13 cellular contexts compared by ENCODE assay signal in genomic region chr9:83047839-83048775, GRCh38. TPM values are rescaled to one million over a fixed set of nuclear protein-coding genes. Genes with fewer than 3 reads are reported as not detected.
DNase-seq lines count a peak whose midpoint lies in the region; ATAC-seq, FAIRE-seq and TF ChIP-seq lines count a peak whose summit lies in the region.
"Had no signal": no experiment of that assay in that cellular context is flagged by ENCODE, and none has a peak within 500 bp of the region (broad histone marks: within the 10 kb centered on the region; RNA-seq: fewer than 3 reads in every experiment).

No MANE protein-coding gene starts in this region.

- no peaks in the 10 kb centered on the region for H3K27me3 ChIP-seq in MG63
- H3K27me3 ChIP-seq: upper lobe of left lung had no signal

- no peaks in the 10 kb centered on the region for H3K9me3 Mint-ChIP-seq in MCF 10A (ENCODE audit: unreplicated experiment)

- POLR2A ChIA-PET in A549 (lab: Yijun Ruan, JAX) (interaction anchor here (0.7 to 1.0 kb wide), 3 partner anchors 13 to 113 kb away, joined by 3 to 5 read pairs (median 3); no protein-coding TSS in a partner anchor), MCF 10A (lab: Yijun Ruan, JAX) (interaction anchor here (1.5 kb wide), 1 partner anchor 14 kb away, joined by 5 read pairs; no protein-coding TSS in a partner anchor)

- H3K9me3 ChIP-seq in A549, result no peaks in the 10 kb centered on the region
- no peaks in the 10 kb centered on the region for H3K9me3 ChIP-seq in MG63
- H3K9me3 ChIP-seq: spleen, upper lobe of left lung had no signal

- peak in 1 of 2 experiments; percentile 58; a peak in 2 of 5 replicates for TF ChIP-seq RAD21 in A549 (conservative IDR thresholded peaks at IDR 0.05 in 1 of 2, IDR thresholded peaks at IDR 0.05 in 1 of 2)

- H3K4me3 ChIP-seq in A549 (no peak overlapping the region; the same call in 2 of the 3 replicates), MG63 (no peak overlapping the region)
- H3K4me3 ChIP-seq: spleen, upper lobe of left lung had no signal

- H3K4me3 Mint-ChIP-seq in MCF 10A (ENCODE audit: unreplicated experiment), result no peak overlapping the region

- BruUV-seq in MCF 10A (replicated peaks; lab: Mats Ljungman, UMichigan), result no TSS peak

- intact Hi-C loops in MCF 10A (cut with micrococcal nuclease), result no loop called here

- 43% methylated on average over 11 of the region's 11 CpGs for WGBS in A549 (ENCODE audit: missing lambda C conversion rate)

- H3K4me1 ChIP-seq in A549, result peaks cover 42% of the 10 kb centered on the region
- H3K4me1 ChIP-seq: spleen, upper lobe of left lung had no signal

- DNase-seq in A549 (ENCODE audit: low read depth in 1 of 2, low spot score in 1 of 2) (peak; percentile 43 to 80), MG63 (peak; percentile 56), MCF 10A (ENCODE audit: unreplicated experiment) (peak; percentile 47), kidney tubule cell (ENCODE audit: low spot score) (peak; percentile 96), NCI-H1092 (lab: John Stamatoyannopoulos, UW) (no peak), MV-4-11 (lab: John Stamatoyannopoulos, UW) (no peak), HCEC 1CT (no peak)
- no peak for DNase-seq in activated CD4-positive, alpha-beta T cell treated with anti-CD3 and anti-CD28 coated beads for 4 hours
- DNase-seq: activated T-cell treated with anti-CD3 and anti-CD28 coated beads for 4 hours, Kasumi-1, NCI-H2171, spleen had no signal

- ATAC-seq in A549, result peak; percentile 92 to 97

- peaks cover 6% of the 10 kb centered on the region for H3K4me1 Mint-ChIP-seq in MCF 10A (ENCODE audit: insufficient read depth, unreplicated experiment)

- H3K27me3 Mint-ChIP-seq in MCF 10A (ENCODE audit: insufficient read depth, unreplicated experiment), result no peaks in the 10 kb centered on the region

- no peaks in the 10 kb centered on the region for H3K36me3 ChIP-seq in MG63
- H3K36me3 ChIP-seq: spleen, upper lobe of left lung had no signal

- TF ChIP-seq POLR2A in A549 (IDR thresholded peaks at IDR 0.05; ENCODE audit: low read length), result no peak

- H3K4me2 ChIP-seq in A549, result peak overlapping the region; percentile 64

- H3K27ac ChIP-seq in A549, result peak overlapping the region; percentile 73 to 79
- H3K27ac ChIP-seq: spleen, upper lobe of left lung had no signal

- CTCF ChIA-PET in A549 (lab: Yijun Ruan, JAX) (interaction anchor here (1.1 kb wide), 1 partner anchor 515 kb away, joined by 5 read pairs; no protein-coding TSS in a partner anchor), MCF 10A (lab: Yijun Ruan, JAX) (interaction anchor here (1.2 kb wide), 1 partner anchor 15 kb away, joined by 3 read pairs; no protein-coding TSS in a partner anchor)

- peak; percentile 96; a peak in 4 of 5 replicates for TF ChIP-seq EP300 in A549 (IDR thresholded peaks at IDR 0.05)

- FAIRE-seq in A549 (lab: Jason Lieb, UNC), result peak; percentile 43

- no peak overlapping the region for H3K27ac Mint-ChIP-seq in MCF 10A (ENCODE audit: low read depth, unreplicated experiment)

- H3K36me3 Mint-ChIP-seq in MCF 10A (ENCODE audit: insufficient read depth, unreplicated experiment), result no peaks in the 10 kb centered on the region

- no peak for TF ChIP-seq CTCF in A549 (IDR thresholded peaks at IDR 0.05)
- no peak for TF ChIP-seq CTCF in MCF 10A (IDR thresholded peaks at IDR 0.05; ENCODE audit: unreplicated experiment)

TF ChIP-seq in A549, 52 proteins besides CTCF, POLR2A, EP300 and RAD21 (continues in another document):
- TF ChIP-seq BHLHE40 (IDR thresholded peaks at IDR 0.05; ENCODE audit: low read depth, low read length) (no peak), PBX3 (IDR thresholded peaks at IDR 0.05) (no peak), E2F6 (IDR thresholded peaks at IDR 0.05; ENCODE audit: borderline replicate concordance, low read depth) (no peak), SMC3 (IDR thresholded peaks at IDR 0.05) (peak; percentile 48), CEBPB (IDR thresholded peaks at IDR 0.05) (peak; percentile 45 to 74; a peak in 3 of 4 replicates), NFE2L2 (conservative IDR thresholded peaks at IDR 0.05; ENCODE audit: low read length) (no peak), ZFP36 (IDR thresholded peaks at IDR 0.05; ENCODE audit: borderline replicate concordance, partially characterized antibody) (no peak), JUN (IDR thresholded peaks at IDR 0.05) (peak; percentile 92 to 93; a peak in 4 of 5 replicates), NR3C1 (IDR thresholded peaks at IDR 0.05) (no peak), RCOR1 (IDR thresholded peaks at IDR 0.05; ENCODE audit: low read depth, low read length) (no peak), MAX (IDR thresholded peaks at IDR 0.05) (peak; percentile 41; the same call in 1 of the 2 replicates), EHMT2 (IDR thresholded peaks at IDR 0.05; ENCODE audit: low read depth) (no peak), GATA3 (IDR thresholded peaks at IDR 0.05; ENCODE audit: borderline replicate concordance) (peak; percentile 57), ELK1 (IDR thresholded peaks at IDR 0.05; ENCODE audit: low read depth, low read length) (no peak), HOXA7 (CRISPR knock-in tag; IDR thresholded peaks at IDR 0.05) (no peak), BCL3 (IDR thresholded peaks at IDR 0.05) (peak; percentile 87; the same call in 2 of the 3 replicates), HMGXB4 (CRISPR knock-in tag; IDR thresholded peaks at IDR 0.05; ENCODE audit: borderline replicate concordance) (no peak), NPAS2 (CRISPR knock-in tag; IDR thresholded peaks at IDR 0.05; ENCODE audit: borderline replicate concordance) (no peak), JUNB (IDR thresholded peaks at IDR 0.05) (peak; percentile 95), RARB (CRISPR knock-in tag; IDR thresholded peaks at IDR 0.05) (no peak), CHD4 (IDR thresholded peaks at IDR 0.05; ENCODE audit: borderline replicate concordance) (no peak)

RNA-seq across cellular contexts. Expression of gene RASEF, which starts 14.8 kb away (rescaled TPM):
- 8.1 and 8.8 TPM in 2 replicates for polyA plus RNA-seq in A549 (2011; rRNA removed)
- 2.0 and 2.2 TPM in 2 replicates for polyA plus RNA-seq in A549 (2012; cell fraction: cytosol; rRNA removed)
- 3.1 and 3.2 TPM in 2 replicates for polyA plus RNA-seq in A549 (2012; cell fraction: nucleus; rRNA removed)
- polyA plus RNA-seq in A549 (2017; fragmentation: RNase III; extraction: RNeasy Plus Mini Kit Qiagen cat#74134 plus additional on column Dnase treatment), result 4.7 to 5.3 TPM (median 5.1 TPM) in 3 replicates
- polyA minus RNA-seq in A549 (2011; rRNA and poly(A)+ RNA removed), result 7.8 and 8.6 TPM in 2 replicates
- total RNA-seq in MG63 (2014; rRNA removed; shearing (Covaris generic); ENCODE audit: low replicate concordance), result 0.92 TPM in 1 of 2 replicates, not detected in the other
- total RNA-seq in MCF 10A (2022), result 6.9 and 7.5 TPM in 2 replicates

Comparison
In these comparisons a context has a peak if more than half of its experiments do, and no peak if none do; other contexts are left out.
1. DNase-seq: peak in A549 (2 of 2), MG63 (single experiment), MCF 10A (single experiment) and kidney tubule cell (single experiment); none in NCI-H1092 (single experiment), MV-4-11 (single experiment), HCEC 1CT (single experiment) and activated CD4-positive, alpha-beta T cell treated with anti-CD3 and anti-CD28 coated beads for 4 hours (0 of 2).